ENCODE assay signal across 2 cellular contexts in the genomic region with DNA sequence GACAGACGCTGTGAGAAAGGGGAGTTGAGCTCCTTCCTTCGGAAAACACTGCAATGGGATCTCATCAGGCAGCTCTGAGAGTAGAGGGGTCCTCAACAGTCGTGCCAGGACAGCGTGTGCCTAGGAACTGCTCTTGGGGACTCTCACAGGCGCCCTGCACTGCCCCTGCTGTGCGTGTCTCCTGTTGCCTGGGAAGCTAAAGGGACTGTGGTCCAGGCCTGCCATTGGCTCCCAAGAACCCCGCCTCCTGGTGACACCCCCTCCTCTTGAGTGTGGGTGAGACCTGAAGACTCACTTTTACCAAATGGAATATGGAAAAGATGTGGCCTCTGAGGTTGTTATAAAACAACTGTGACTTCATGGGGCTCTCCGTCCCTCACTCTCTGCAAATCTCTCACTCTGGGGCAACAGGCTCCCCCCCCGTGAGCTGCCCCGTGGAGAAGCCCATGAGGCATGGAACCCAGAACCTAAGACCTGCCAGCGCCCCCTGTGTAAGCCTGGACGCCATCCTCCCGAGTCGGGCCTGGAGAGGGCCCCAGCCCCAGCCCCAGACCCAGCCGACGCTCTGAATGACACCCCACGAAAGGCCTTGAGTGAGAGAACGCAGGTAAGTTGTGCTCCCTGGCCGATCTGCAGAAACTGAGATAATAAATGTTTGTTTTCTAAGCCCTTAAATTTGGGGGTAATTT.
TF ChIP-seq lines count a peak whose summit lies in the region.

No MANE protein-coding gene starts in this region.

TF ChIP-seq in HepG2, 621 proteins besides CTCF, POLR2A, EP300 and RAD21:
- TF ChIP-seq ATM (IDR thresholded peaks at IDR 0.05; ENCODE audit: borderline replicate concordance) (no peak), ZNF782 (CRISPR knock-in tag; IDR thresholded peaks at IDR 0.05; ENCODE audit: borderline replicate concordance) (no peak), SMARCC2 (IDR thresholded peaks at IDR 0.05) (no peak), BORCS8-MEF2B (CRISPR knock-in tag; IDR thresholded peaks at IDR 0.05) (no peak), THYN1 (CRISPR knock-in tag; IDR thresholded peaks at IDR 0.05; ENCODE audit: borderline replicate concordance, low read depth) (no peak), PCBP2 (optimal IDR thresholded peaks at IDR 0.05; ENCODE audit: low read depth, low read length, poor library complexity, severe bottlenecking) (no peak), LCORL (IDR thresholded peaks at IDR 0.05) (no peak), LCORL (CRISPR knock-in tag; IDR thresholded peaks at IDR 0.05) (no peak), PRPF4 (IDR thresholded peaks at IDR 0.05; ENCODE audit: low read depth, low read length, poor library complexity, severe bottlenecking) (no peak), ZNF850 (CRISPR knock-in tag; conservative IDR thresholded peaks at IDR 0.05) (no peak), ZNF598 (CRISPR knock-in tag; IDR thresholded peaks at IDR 0.05; ENCODE audit: borderline replicate concordance) (no peak), KLF11 (CRISPR knock-in tag; IDR thresholded peaks at IDR 0.05) (no peak)
- TF ChIP-seq, protein P1, sequence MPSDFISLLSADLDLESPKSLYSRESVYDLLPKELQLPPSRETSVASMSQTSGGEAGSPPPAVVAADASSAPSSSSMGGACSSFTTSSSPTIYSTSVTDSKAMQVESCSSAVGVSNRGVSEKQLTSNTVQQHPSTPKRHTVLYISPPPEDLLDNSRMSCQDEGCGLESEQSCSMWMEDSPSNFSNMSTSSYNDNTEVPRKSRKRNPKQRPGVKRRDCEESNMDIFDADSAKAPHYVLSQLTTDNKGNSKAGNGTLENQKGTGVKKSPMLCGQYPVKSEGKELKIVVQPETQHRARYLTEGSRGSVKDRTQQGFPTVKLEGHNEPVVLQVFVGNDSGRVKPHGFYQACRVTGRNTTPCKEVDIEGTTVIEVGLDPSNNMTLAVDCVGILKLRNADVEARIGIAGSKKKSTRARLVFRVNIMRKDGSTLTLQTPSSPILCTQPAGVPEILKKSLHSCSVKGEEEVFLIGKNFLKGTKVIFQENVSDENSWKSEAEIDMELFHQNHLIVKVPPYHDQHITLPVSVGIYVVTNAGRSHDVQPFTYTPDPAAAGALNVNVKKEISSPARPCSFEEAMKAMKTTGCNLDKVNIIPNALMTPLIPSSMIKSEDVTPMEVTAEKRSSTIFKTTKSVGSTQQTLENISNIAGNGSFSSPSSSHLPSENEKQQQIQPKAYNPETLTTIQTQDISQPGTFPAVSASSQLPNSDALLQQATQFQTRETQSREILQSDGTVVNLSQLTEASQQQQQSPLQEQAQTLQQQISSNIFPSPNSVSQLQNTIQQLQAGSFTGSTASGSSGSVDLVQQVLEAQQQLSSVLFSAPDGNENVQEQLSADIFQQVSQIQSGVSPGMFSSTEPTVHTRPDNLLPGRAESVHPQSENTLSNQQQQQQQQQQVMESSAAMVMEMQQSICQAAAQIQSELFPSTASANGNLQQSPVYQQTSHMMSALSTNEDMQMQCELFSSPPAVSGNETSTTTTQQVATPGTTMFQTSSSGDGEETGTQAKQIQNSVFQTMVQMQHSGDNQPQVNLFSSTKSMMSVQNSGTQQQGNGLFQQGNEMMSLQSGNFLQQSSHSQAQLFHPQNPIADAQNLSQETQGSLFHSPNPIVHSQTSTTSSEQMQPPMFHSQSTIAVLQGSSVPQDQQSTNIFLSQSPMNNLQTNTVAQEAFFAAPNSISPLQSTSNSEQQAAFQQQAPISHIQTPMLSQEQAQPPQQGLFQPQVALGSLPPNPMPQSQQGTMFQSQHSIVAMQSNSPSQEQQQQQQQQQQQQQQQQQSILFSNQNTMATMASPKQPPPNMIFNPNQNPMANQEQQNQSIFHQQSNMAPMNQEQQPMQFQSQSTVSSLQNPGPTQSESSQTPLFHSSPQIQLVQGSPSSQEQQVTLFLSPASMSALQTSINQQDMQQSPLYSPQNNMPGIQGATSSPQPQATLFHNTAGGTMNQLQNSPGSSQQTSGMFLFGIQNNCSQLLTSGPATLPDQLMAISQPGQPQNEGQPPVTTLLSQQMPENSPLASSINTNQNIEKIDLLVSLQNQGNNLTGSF (CRISPR knock-in tag; IDR thresholded peaks at IDR 0.05): no peak
- TF ChIP-seq, protein P2, sequence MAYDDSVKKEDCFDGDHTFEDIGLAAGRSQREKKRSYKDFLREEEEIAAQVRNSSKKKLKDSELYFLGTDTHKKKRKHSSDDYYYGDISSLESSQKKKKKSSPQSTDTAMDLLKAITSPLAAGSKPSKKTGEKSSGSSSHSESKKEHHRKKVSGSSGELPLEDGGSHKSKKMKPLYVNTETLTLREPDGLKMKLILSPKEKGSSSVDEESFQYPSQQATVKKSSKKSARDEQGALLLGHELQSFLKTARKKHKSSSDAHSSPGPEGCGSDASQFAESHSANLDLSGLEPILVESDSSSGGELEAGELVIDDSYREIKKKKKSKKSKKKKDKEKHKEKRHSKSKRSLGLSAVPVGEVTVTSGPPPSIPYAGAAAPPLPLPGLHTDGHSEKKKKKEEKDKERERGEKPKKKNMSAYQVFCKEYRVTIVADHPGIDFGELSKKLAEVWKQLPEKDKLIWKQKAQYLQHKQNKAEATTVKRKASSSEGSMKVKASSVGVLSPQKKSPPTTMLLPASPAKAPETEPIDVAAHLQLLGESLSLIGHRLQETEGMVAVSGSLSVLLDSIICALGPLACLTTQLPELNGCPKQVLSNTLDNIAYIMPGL (CRISPR knock-in tag; IDR thresholded peaks at IDR 0.05; ENCODE audit: borderline replicate concordance in 1 of 2, low read depth in 1 of 2): no peak
- TF ChIP-seq, protein P3, sequence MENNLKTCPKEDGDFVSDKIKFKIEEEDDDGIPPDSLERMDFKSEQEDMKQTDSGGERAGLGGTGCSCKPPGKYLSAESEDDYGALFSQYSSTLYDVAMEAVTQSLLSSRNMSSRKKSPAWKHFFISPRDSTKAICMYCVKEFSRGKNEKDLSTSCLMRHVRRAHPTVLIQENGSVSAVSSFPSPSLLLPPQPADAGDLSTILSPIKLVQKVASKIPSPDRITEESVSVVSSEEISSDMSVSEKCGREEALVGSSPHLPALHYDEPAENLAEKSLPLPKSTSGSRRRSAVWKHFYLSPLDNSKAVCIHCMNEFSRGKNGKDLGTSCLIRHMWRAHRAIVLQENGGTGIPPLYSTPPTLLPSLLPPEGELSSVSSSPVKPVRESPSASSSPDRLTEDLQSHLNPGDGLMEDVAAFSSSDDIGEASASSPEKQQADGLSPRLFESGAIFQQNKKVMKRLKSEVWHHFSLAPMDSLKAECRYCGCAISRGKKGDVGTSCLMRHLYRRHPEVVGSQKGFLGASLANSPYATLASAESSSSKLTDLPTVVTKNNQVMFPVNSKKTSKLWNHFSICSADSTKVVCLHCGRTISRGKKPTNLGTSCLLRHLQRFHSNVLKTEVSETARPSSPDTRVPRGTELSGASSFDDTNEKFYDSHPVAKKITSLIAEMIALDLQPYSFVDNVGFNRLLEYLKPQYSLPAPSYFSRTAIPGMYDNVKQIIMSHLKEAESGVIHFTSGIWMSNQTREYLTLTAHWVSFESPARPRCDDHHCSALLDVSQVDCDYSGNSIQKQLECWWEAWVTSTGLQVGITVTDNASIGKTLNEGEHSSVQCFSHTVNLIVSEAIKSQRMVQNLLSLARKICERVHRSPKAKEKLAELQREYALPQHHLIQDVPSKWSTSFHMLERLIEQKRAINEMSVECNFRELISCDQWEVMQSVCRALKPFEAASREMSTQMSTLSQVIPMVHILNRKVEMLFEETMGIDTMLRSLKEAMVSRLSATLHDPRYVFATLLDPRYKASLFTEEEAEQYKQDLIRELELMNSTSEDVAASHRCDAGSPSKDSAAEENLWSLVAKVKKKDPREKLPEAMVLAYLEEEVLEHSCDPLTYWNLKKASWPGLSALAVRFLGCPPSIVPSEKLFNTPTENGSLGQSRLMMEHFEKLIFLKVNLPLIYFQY (CRISPR knock-in tag; IDR thresholded peaks at IDR 0.05; ENCODE audit: borderline replicate concordance): no peak
TF ChIP-seq in HepG2: peak in this region for 0.

TF ChIP-seq in IMR-90, 13 proteins besides CTCF, POLR2A, EP300 and RAD21:
- TF ChIP-seq SMC3 (IDR thresholded peaks at IDR 0.05; ENCODE audit: low read depth, low read length) (no peak), RCOR1 (IDR thresholded peaks at IDR 0.05; ENCODE audit: insufficient replicate concordance, low read length) (no peak), CHD1 (IDR thresholded peaks at IDR 0.05; ENCODE audit: low read depth, low read length) (no peak), USF2 (IDR thresholded peaks at IDR 0.05; ENCODE audit: low read depth, low read length) (no peak), MXI1 (IDR thresholded peaks at IDR 0.05; ENCODE audit: borderline replicate concordance, low read depth, low read length) (no peak), MAFK (IDR thresholded peaks at IDR 0.05; ENCODE audit: low read depth, low read length) (no peak), CEBPB (IDR thresholded peaks at IDR 0.05; ENCODE audit: low read depth, low read length) (no peak), MAZ (IDR thresholded peaks at IDR 0.05; ENCODE audit: borderline replicate concordance, low read depth, low read length) (no peak), BHLHE40 (IDR thresholded peaks at IDR 0.05; ENCODE audit: low read depth, low read length) (no peak), RFX5 (IDR thresholded peaks at IDR 0.05; ENCODE audit: low read depth, low read length) (no peak), NFE2L2 (IDR thresholded peaks at IDR 0.05; ENCODE audit: low read depth, low read length) (no peak), FOS (IDR thresholded peaks at IDR 0.05; ENCODE audit: low read depth, low read length) (no peak)
- TF ChIP-seq, protein P4, sequence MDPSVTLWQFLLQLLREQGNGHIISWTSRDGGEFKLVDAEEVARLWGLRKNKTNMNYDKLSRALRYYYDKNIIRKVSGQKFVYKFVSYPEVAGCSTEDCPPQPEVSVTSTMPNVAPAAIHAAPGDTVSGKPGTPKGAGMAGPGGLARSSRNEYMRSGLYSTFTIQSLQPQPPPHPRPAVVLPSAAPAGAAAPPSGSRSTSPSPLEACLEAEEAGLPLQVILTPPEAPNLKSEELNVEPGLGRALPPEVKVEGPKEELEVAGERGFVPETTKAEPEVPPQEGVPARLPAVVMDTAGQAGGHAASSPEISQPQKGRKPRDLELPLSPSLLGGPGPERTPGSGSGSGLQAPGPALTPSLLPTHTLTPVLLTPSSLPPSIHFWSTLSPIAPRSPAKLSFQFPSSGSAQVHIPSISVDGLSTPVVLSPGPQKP (IDR thresholded peaks at IDR 0.05; ENCODE audit: borderline replicate concordance, low read depth, low read length): no peak
